In genomic region chr1:10903826-10904225, GRCh38 we compare ENCODE assay signal across 17 cellular contexts.
DNase-seq lines count a peak whose midpoint lies in the region; ATAC-seq lines count a peak whose summit lies in the region.
"Had no signal": no experiment of that assay in that cellular context is flagged by ENCODE, and none has a peak within 500 bp of the region (broad histone marks: within the 10 kb centered on the region; RNA-seq: fewer than 3 reads in every experiment).

No MANE protein-coding gene starts in this region.

- no peak overlapping the region for H3K27ac Mint-ChIP-seq in activated T-cell treated with anti-CD3 and anti-CD28 coated beads, Interleukin-2, amount 50 U/mL, for 72 hours
- H3K27ac Mint-ChIP-seq in activated CD8-positive, alpha-beta T cell treated with anti-CD3 and anti-CD28 coated beads, Interleukin-2, amount 10 ng/mL, durations not matched to agents 7 days and 5 days: peak overlapping the region; percentile 92
- H3K27ac Mint-ChIP-seq in stimulated activated effector memory CD8-positive, alpha-beta T cell treated with anti-CD3 and anti-CD28 coated beads, Interleukin-12 subunit alpha, Interleukin-12 subunit beta, amount 100 ng/mL, for 72 hours: peak overlapping the region; percentile 89
- H3K27ac Mint-ChIP-seq: activated B cell treated with CpG ODN at 0.5 μM for 24 hours; T-helper 1 cell treated with Interleukin-12 subunit alpha and Interleukin-12 subunit beta and Interleukin-4 antibody, amounts not matched to agents 30 μg/mL and 1 μg/mL, for 36 hours had no signal

- ATAC-seq in activated T-cell treated with anti-CD3 and anti-CD28 coated beads, Interleukin-2, amount 50 U/mL, for 72 hours (replicated peaks in 1 of 2): peak; percentile 59 to 72
- ATAC-seq in activated CD8-positive, alpha-beta T cell treated with anti-CD3 and anti-CD28 coated beads, Interleukin-2, amount 10 ng/mL, durations not matched to agents 7 days and 5 days: peak; percentile 72
- ATAC-seq in stimulated activated effector memory CD8-positive, alpha-beta T cell treated with anti-CD3 and anti-CD28 coated beads, Interleukin-12 subunit alpha, Interleukin-12 subunit beta, amount 100 ng/mL, for 72 hours: peak; percentile 70
- ATAC-seq in HG02798 (IDR thresholded peaks at IDR 0.05; ENCODE audit: poor library complexity, unreplicated experiment): no peak
- no peak for ATAC-seq in GM18907 (IDR thresholded peaks at IDR 0.05; ENCODE audit: unreplicated experiment)
- ATAC-seq: lower lobe of right lung had no signal

- POLR2A ChIA-PET in activated CD8-positive, alpha-beta T cell treated with anti-CD3 and anti-CD28 coated beads, Interleukin-2, amount 10 ng/mL, durations not matched to agents 7 days and 5 days (lab: Charles Lee): interaction anchor here (1.1 kb wide), 1 partner anchor 14 kb away, joined by 5 read pairs; no protein-coding TSS in a partner anchor

- H3K36me3 Mint-ChIP-seq in activated T-cell treated with anti-CD3 and anti-CD28 coated beads, Interleukin-2, amount 50 U/mL, for 72 hours (ENCODE audit: insufficient read depth in 2 of 2): no peaks in the 10 kb centered on the region
- no peaks in the 10 kb centered on the region for H3K36me3 Mint-ChIP-seq in activated CD8-positive, alpha-beta T cell treated with anti-CD3 and anti-CD28 coated beads, Interleukin-2, amount 10 ng/mL, durations not matched to agents 7 days and 5 days (ENCODE audit: low read depth)
- H3K36me3 Mint-ChIP-seq in stimulated activated effector memory CD8-positive, alpha-beta T cell treated with anti-CD3 and anti-CD28 coated beads, Interleukin-12 subunit alpha, Interleukin-12 subunit beta, amount 100 ng/mL, for 72 hours: no peaks in the 10 kb centered on the region

- H3K4me3 Mint-ChIP-seq in activated T-cell treated with anti-CD3 and anti-CD28 coated beads, Interleukin-2, amount 50 U/mL, for 72 hours: no peak overlapping the region
- no peak overlapping the region for H3K4me3 Mint-ChIP-seq in activated CD8-positive, alpha-beta T cell treated with anti-CD3 and anti-CD28 coated beads, Interleukin-2, amount 10 ng/mL, durations not matched to agents 7 days and 5 days
- H3K4me3 Mint-ChIP-seq in stimulated activated effector memory CD8-positive, alpha-beta T cell treated with anti-CD3 and anti-CD28 coated beads, Interleukin-12 subunit alpha, Interleukin-12 subunit beta, amount 100 ng/mL, for 72 hours: no peak overlapping the region
- H3K4me3 Mint-ChIP-seq: activated B cell treated with CpG ODN at 0.5 μM for 24 hours; T-helper 1 cell treated with Interleukin-12 subunit alpha and Interleukin-12 subunit beta and Interleukin-4 antibody, amounts not matched to agents 30 μg/mL and 1 μg/mL, for 36 hours had no signal

- DNase-seq in activated T-cell treated with anti-CD3 and anti-CD28 coated beads, Interleukin-2, amount 50 U/mL, for 72 hours: peak in 1 of 2 donors; percentile 28
- no peak for DNase-seq in activated T-cell treated with anti-CD3 and anti-CD28 coated beads, Interleukin-2, amount 50 U/mL, for 1 hour
- DNase-seq in D341Med (ENCODE audit: low spot score): peak; percentile 22
- DNase-seq in activated CD8-positive, alpha-beta T cell treated with anti-CD3 and anti-CD28 coated beads, Interleukin-2, amount 10 ng/mL, durations not matched to agents 7 days and 5 days: peak; percentile 56
- no peak for DNase-seq in stimulated activated effector memory CD8-positive, alpha-beta T cell treated with anti-CD3 and anti-CD28 coated beads, Interleukin-12 subunit alpha, Interleukin-12 subunit beta, amount 100 ng/mL, for 72 hours (ENCODE audit: low spot score in 2 of 2)
- no peak for DNase-seq in activated CD8-positive, alpha-beta memory T cell treated with anti-CD3 and anti-CD28 coated beads, Interleukin-2, amount 50 U/mL, for 4 hours
- DNase-seq: activated B cell treated with CpG ODN at 0.5 μM for 24 hours; activated T-cell treated with anti-CD3 and anti-CD28 coated beads, Interleukin-2, amount 50 U/mL, for 48 hours; amygdala; lower lobe of right lung; NCI-H1417 treated with DMSO at 0.1 percent for 48 hours; stimulated activated CD4-positive, alpha-beta T cell treated with anti-CD3 and anti-CD28 coated beads, Interleukin-12 subunit alpha, Interleukin-12 subunit beta, amount 100 ng/mL, for 4 hours; stomach; uterus had no signal

- CTCF ChIA-PET in activated CD8-positive, alpha-beta T cell treated with anti-CD3 and anti-CD28 coated beads, Interleukin-2, amount 10 ng/mL, durations not matched to agents 7 days and 5 days (lab: Charles Lee): interaction anchor here (0.8 to 1.2 kb wide), 2 partner anchors 38 to 409 kb away, joined by 4 to 6 read pairs; no protein-coding TSS in a partner anchor

- no peaks in the 10 kb centered on the region for H3K9me3 Mint-ChIP-seq in activated T-cell treated with anti-CD3 and anti-CD28 coated beads, Interleukin-2, amount 50 U/mL, for 72 hours
- H3K9me3 Mint-ChIP-seq in activated CD8-positive, alpha-beta T cell treated with anti-CD3 and anti-CD28 coated beads, Interleukin-2, amount 10 ng/mL, durations not matched to agents 7 days and 5 days (ENCODE audit: insufficient read depth): no peaks in the 10 kb centered on the region
- no peaks in the 10 kb centered on the region for H3K9me3 Mint-ChIP-seq in stimulated activated effector memory CD8-positive, alpha-beta T cell treated with anti-CD3 and anti-CD28 coated beads, Interleukin-12 subunit alpha, Interleukin-12 subunit beta, amount 100 ng/mL, for 72 hours
- H3K9me3 Mint-ChIP-seq: activated B cell treated with CpG ODN at 0.5 μM for 24 hours; T-helper 1 cell treated with Interleukin-12 subunit alpha and Interleukin-12 subunit beta and Interleukin-4 antibody, amounts not matched to agents 30 μg/mL and 1 μg/mL, for 36 hours had no signal

- peaks cover 13% of the 10 kb centered on the region for H3K4me1 Mint-ChIP-seq in activated T-cell treated with anti-CD3 and anti-CD28 coated beads, Interleukin-2, amount 50 U/mL, for 72 hours (ENCODE audit: low read depth)
- peaks cover 34% of the 10 kb centered on the region for H3K4me1 Mint-ChIP-seq in activated CD8-positive, alpha-beta T cell treated with anti-CD3 and anti-CD28 coated beads, Interleukin-2, amount 10 ng/mL, durations not matched to agents 7 days and 5 days (ENCODE audit: low read depth)
- H3K4me1 Mint-ChIP-seq in stimulated activated effector memory CD8-positive, alpha-beta T cell treated with anti-CD3 and anti-CD28 coated beads, Interleukin-12 subunit alpha, Interleukin-12 subunit beta, amount 100 ng/mL, for 72 hours: peaks cover 24% of the 10 kb centered on the region

- H3K27me3 Mint-ChIP-seq in activated T-cell treated with anti-CD3 and anti-CD28 coated beads, Interleukin-2, amount 50 U/mL, for 72 hours (ENCODE audit: low read depth): peaks cover 13% of the 10 kb centered on the region
- H3K27me3 Mint-ChIP-seq in activated CD8-positive, alpha-beta T cell treated with anti-CD3 and anti-CD28 coated beads, Interleukin-2, amount 10 ng/mL, durations not matched to agents 7 days and 5 days (ENCODE audit: low read depth): peaks cover 5% of the 10 kb centered on the region

Comparison
In these comparisons a context has a peak if more than half of its experiments do, and no peak if none do; other contexts are left out.
1. ATAC-seq: peak in activated T-cell treated with anti-CD3 and anti-CD28 coated beads, Interleukin-2, amount 50 U/mL, for 72 hours (2 of 2), activated CD8-positive, alpha-beta T cell treated with anti-CD3 and anti-CD28 coated beads, Interleukin-2, amount 10 ng/mL, durations not matched to agents 7 days and 5 days (single experiment) and stimulated activated effector memory CD8-positive, alpha-beta T cell treated with anti-CD3 and anti-CD28 coated beads, Interleukin-12 subunit alpha, Interleukin-12 subunit beta, amount 100 ng/mL, for 72 hours (single experiment); none in HG02798 (single experiment) and GM18907 (single experiment).
2. DNase-seq: peak in D341Med (single experiment) and activated CD8-positive, alpha-beta T cell treated with anti-CD3 and anti-CD28 coated beads, Interleukin-2, amount 10 ng/mL, durations not matched to agents 7 days and 5 days (single experiment); none in activated T-cell treated with anti-CD3 and anti-CD28 coated beads, Interleukin-2, amount 50 U/mL, for 1 hour (single experiment), stimulated activated effector memory CD8-positive, alpha-beta T cell treated with anti-CD3 and anti-CD28 coated beads, Interleukin-12 subunit alpha, Interleukin-12 subunit beta, amount 100 ng/mL, for 72 hours (0 of 2) and activated CD8-positive, alpha-beta memory T cell treated with anti-CD3 and anti-CD28 coated beads, Interleukin-2, amount 50 U/mL, for 4 hours (single experiment).